ENCODE assay signal across 2 cellular contexts in the genomic region with DNA sequence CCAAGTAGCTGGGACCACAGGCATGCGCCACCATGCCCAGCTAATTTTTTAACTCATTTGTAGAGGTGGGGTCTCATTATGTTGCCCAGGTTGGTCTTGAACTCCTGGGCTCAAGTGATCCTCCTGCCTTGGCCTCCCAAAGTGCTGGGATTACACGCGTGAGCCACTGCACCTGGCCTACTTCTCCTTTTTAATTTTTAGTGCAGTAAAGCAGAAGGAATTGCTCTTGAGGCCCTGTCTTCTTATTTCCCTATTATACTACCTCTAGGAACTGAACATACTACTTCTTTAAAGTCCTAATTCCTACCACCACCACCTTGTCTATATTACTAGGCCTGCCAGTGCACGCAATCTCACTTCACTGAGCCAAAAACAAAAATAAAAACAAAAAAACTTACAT. TPM values are rescaled to one million over a fixed set of nuclear protein-coding genes. Genes with fewer than 3 reads are reported as not detected.
"Had no signal": no experiment of that assay in that cellular context is flagged by ENCODE, and none has a peak within 500 bp of the region (broad histone marks: within the 10 kb centered on the region; RNA-seq: fewer than 3 reads in every experiment).

No MANE protein-coding gene starts in this region.

RNA-seq across cellular contexts. Expression of a gene that starts 32.5 kb away (rescaled TPM):
- total RNA-seq: activated B cell treated with CpG ODN at 0.5 μM for 24 hours; T-helper 2 cell treated with Interferon-gamma antibody and Interleukin-4, amounts not matched to agents 100 ng/mL and 5 ng/mL, for 36 hours had no signal
